8 cellular contexts compared by ENCODE assay signal in the genomic region with DNA sequence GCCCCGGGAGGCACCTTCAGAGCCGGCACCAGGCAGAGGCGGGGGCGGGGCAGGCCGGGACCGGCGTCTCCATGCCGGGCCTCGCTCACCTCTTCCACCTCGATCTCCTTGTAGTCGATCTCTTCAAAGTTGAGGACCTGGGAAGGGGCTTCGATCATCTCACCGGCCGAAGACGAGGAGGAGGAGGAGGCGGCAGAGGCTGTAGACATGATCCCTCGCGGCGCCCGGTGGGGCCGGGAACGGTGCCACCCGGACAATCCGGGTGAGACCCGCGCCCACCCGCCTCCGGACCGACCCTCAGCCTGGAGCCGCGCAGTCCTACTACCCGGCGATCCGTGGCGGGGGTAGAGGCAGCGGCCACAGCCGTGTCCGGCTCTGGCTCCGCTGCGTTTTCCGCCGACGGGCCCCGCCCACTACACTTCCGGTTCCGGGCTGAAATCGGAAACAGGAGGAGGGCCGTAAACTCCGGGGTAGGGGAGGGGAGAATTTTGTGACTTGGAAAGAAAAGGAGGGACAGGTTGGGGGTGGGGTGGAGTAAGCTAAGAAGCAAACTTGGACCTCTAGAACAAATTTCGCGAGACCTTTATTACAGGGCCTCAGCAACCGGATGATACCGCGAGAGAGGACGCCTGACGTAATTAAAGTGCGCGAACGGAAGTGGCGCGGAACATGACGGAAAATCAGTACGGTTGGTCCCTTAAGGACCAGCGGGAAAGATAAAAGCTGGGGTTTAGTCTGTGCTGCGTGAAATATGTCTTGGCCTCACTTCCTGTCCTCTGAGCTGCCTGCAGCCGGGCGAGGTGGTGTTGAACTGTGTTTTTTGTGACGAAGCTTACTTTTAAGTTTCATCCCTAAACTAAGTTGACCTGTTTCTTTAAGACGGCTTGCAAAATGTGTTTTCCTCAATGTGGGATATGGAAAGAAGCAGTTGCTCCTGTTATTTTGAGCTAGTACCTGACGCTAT. TPM values are rescaled to one million over a fixed set of nuclear protein-coding genes. Genes with fewer than 3 reads are reported as not detected.
DNase-seq lines count a peak whose midpoint lies in the region; ATAC-seq and TF ChIP-seq lines count a peak whose summit lies in the region.

A gene (minus strand): TSS at position 398 of the 964 bp plus-strand sequence. CDS start 189 bp downstream, at position 209.

- peak; percentile 88 for ATAC-seq in HG03460 (IDR thresholded peaks at IDR 0.05; ENCODE audit: unreplicated experiment)

- H3K36me3 ChIP-seq in BE2C (no peaks in the 10 kb centered on the region), colonic mucosa (no peaks in the 10 kb centered on the region)

- H3K4me3 ChIP-seq in BE2C (ENCODE audit: low read depth, low read length) (peak within 1 kb of the TSS; percentile 98), colonic mucosa (peak within 1 kb of the TSS; percentile 97)

- intact Hi-C loops in colonic mucosa (cut with DNase I), result no loop called here

- peak within 1 kb of the TSS; percentile 60 to 82 for H3K9ac ChIP-seq in colonic mucosa (ENCODE audit: low read depth in 2 of 2, low read length in 2 of 2)

- H3K27ac ChIP-seq in colonic mucosa (peak within 1 kb of the TSS; percentile 83), layer of hippocampus (ENCODE audit: low read depth, low read length) (peak within 1 kb of the TSS; percentile 98)

- TF ChIP-seq CTCF in BE2C (IDR thresholded peaks at IDR 0.05; ENCODE audit: low read depth, low read length), result no peak
- TF ChIP-seq CTCF in colonic mucosa (IDR thresholded peaks at IDR 0.05), result no peak

- H3K4me1 ChIP-seq in BE2C (no peaks in the 10 kb centered on the region), colonic mucosa (no peaks in the 10 kb centered on the region)

- DNase-seq in BE2C, result peak; percentile 91
- peak; percentile 56 for DNase-seq in GM19240 (ENCODE audit: insufficient read length, low spot score)
- peak; percentile 90 to 93 for DNase-seq in NCI-H526 (lab: John Stamatoyannopoulos, UW)
- DNase-seq in activated CD4-positive, alpha-beta T cell treated with anti-CD3 and anti-CD28 coated beads for 48 hours, result peak; percentile 95
- DNase-seq in colonic mucosa, result peak; percentile 95
- peak; percentile 84 to 89 for DNase-seq in stimulated activated CD4-positive, alpha-beta T cell treated with anti-CD3 and anti-CD28 coated beads, Interleukin-1b, Interleukin-23, amount 100 ng/mL, for 4 hours (ENCODE audit: low read depth in 2 of 2)

- H3K27me3 ChIP-seq in BE2C, result no peaks in the 10 kb centered on the region
- no peaks in the 10 kb centered on the region for H3K27me3 ChIP-seq in colonic mucosa
- H3K27me3 ChIP-seq in layer of hippocampus (ENCODE audit: control insufficient read depth, insufficient read depth, low read length), result no peaks in the 10 kb centered on the region

- H3K9me3 ChIP-seq in BE2C (no peaks in the 10 kb centered on the region), colonic mucosa (no peaks in the 10 kb centered on the region)

RNA-seq across cellular contexts. Expression of the gene that starts here (rescaled TPM):
- 20.5 TPM for polyA plus RNA-seq in BE2C (2012; ENCODE audit: insufficient read depth, insufficient read length, low read depth)
- 10 to 100 TPM; 18.2 to 19.4 TPM for total RNA-seq in colonic mucosa

Comparison
In these comparisons a context has a peak if more than half of its experiments do, and no peak if none do; other contexts are left out.
1. Peak in every context shown above with its lines: DNase-seq, ATAC-seq, H3K4me3 ChIP-seq and H3K27ac ChIP-seq.